18 cellular contexts compared by ENCODE assay signal in genomic region chr5:14444161-14444560, GRCh38.
DNase-seq lines count a peak whose midpoint lies in the region; ATAC-seq and TF ChIP-seq lines count a peak whose summit lies in the region.
"Had no signal": no experiment of that assay in that cellular context is flagged by ENCODE, and none has a peak within 500 bp of the region (broad histone marks: within the 10 kb centered on the region; RNA-seq: fewer than 3 reads in every experiment).

No MANE protein-coding gene starts in this region.

- CTCF ChIA-PET in MCF 10A (lab: Yijun Ruan, JAX) = interaction anchor here (0.7 kb wide), 1 partner anchor 1343 kb away, joined by 6 read pairs; no protein-coding TSS in a partner anchor
- CTCF ChIA-PET in mammary epithelial cell (lab: Charles Lee; ENCODE audit: low non-redundant PET) = no interaction called here

- in situ Hi-C loops in mammary epithelial cell (cut with MboI; ENCODE audit: low sequenced_read_pairs in 2 of 2) = no loop called here

- no peak overlapping the region for H2AFZ ChIP-seq in mammary epithelial cell (ENCODE audit: low read depth, low read length)

- H3K27me3 Mint-ChIP-seq in MCF 10A (ENCODE audit: insufficient read depth, unreplicated experiment) (no peaks in the 10 kb centered on the region), endodermal cell (ENCODE audit: insufficient read depth) (no peaks in the 10 kb centered on the region), type B pancreatic cell (no peaks in the 10 kb centered on the region)
- H3K27me3 Mint-ChIP-seq: activated naive CD8-positive, alpha-beta T cell treated with anti-CD3 and anti-CD28 coated beads, Interleukin-2, amount 50 U/mL, for 24 hours; stimulated activated naive CD8-positive, alpha-beta T cell treated with anti-CD3 and anti-CD28 coated beads, Interleukin-15, Interleukin-2, amounts not matched to agents 100 ng/mL and 50 ng/mL, for 24 hours had no signal

- H3K4me3 ChIP-seq in mammary epithelial cell (replicated peaks in 1 of 3; ENCODE audit: insufficient read depth in 1 of 3, low read depth in 2 of 3, low read length in 3 of 3) (no peak overlapping the region), endodermal cell (ENCODE audit: low read length) (no peak overlapping the region), mesodermal cell (ENCODE audit: extremely low read depth, insufficient read depth, low read length, poor library complexity, severe bottlenecking) (no peak overlapping the region)
- H3K4me3 ChIP-seq: A549 had no signal

- peaks cover 21% of the 10 kb centered on the region for H3K36me3 Mint-ChIP-seq in MCF 10A (ENCODE audit: insufficient read depth, unreplicated experiment)
- no peaks in the 10 kb centered on the region for H3K36me3 Mint-ChIP-seq in endodermal cell (ENCODE audit: low read depth)
- peaks cover 7% of the 10 kb centered on the region for H3K36me3 Mint-ChIP-seq in type B pancreatic cell
- H3K36me3 Mint-ChIP-seq: CD4-positive, CD25-positive, alpha-beta regulatory T cell had no signal

- intact Hi-C loops in MCF 10A (cut with micrococcal nuclease) (no loop called here), mammary epithelial cell (cut with micrococcal nuclease) (no loop called here)

- no peak overlapping the region for H3K4me2 ChIP-seq in mammary epithelial cell (ENCODE audit: insufficient read depth, low read depth, low read length)
- H3K4me2 ChIP-seq: A549 had no signal

- no peak for ATAC-seq in GM21526 (IDR thresholded peaks at IDR 0.05; ENCODE audit: low FRiP score, unreplicated experiment)
- ATAC-seq: A549; activated CD8-positive, alpha-beta T cell treated with anti-CD3 and anti-CD28 coated beads, Interleukin-2, amount 10 ng/mL, durations not matched to agents 7 days and 5 days; activated naive CD8-positive, alpha-beta T cell treated with anti-CD3 and anti-CD28 coated beads, Interleukin-2, amount 50 U/mL, for 24 hours; left cardiac atrium had no signal

- peaks cover 68% of the 10 kb centered on the region for H3K79me2 ChIP-seq in mammary epithelial cell (ENCODE audit: insufficient read depth, low read length)

- H3K27me3 ChIP-seq in mammary epithelial cell (ENCODE audit: insufficient read depth, low read length) (no peaks in the 10 kb centered on the region), endodermal cell (ENCODE audit: control insufficient read depth, insufficient read depth, low read length, poor library complexity, severe bottlenecking) (no peaks in the 10 kb centered on the region)

- BruUV-seq in MCF 10A (replicated peaks; lab: Mats Ljungman, UMichigan) = no TSS peak
- no TSS peak for BruUV-seq in mammary epithelial cell (replicated peaks; lab: Mats Ljungman, UMichigan)

- H3K4me1 ChIP-seq in mammary epithelial cell (ENCODE audit: insufficient read depth, low read length) = peaks cover 21% of the 10 kb centered on the region
- no peaks in the 10 kb centered on the region for H3K4me1 ChIP-seq in endodermal cell (ENCODE audit: control insufficient read depth, insufficient read depth, low read length)
- H3K4me1 ChIP-seq in mesodermal cell (ENCODE audit: control insufficient read depth, insufficient read depth, low read length, poor library complexity, severe bottlenecking) = peaks cover 61% of the 10 kb centered on the region

- TF ChIP-seq CTCF in MCF 10A (IDR thresholded peaks at IDR 0.05; ENCODE audit: unreplicated experiment) = no peak
- no peak for TF ChIP-seq CTCF in mammary epithelial cell (conservative IDR thresholded peaks at IDR 0.05 in 1 of 2, IDR thresholded peaks at IDR 0.05 in 1 of 2; ENCODE audit: extremely low read depth in 1 of 2, insufficient read depth in 1 of 2, low read depth in 1 of 2, low read length in 2 of 2)
- no peak for TF ChIP-seq CTCF in endodermal cell (conservative IDR thresholded peaks at IDR 0.05)
- no peak for TF ChIP-seq CTCF in type B pancreatic cell (conservative IDR thresholded peaks at IDR 0.05)
- TF ChIP-seq CTCF in GM20000 (IDR thresholded peaks at IDR 0.05; ENCODE audit: extremely low read depth, missing control alignments) = no peak

- H3K36me3 ChIP-seq in mammary epithelial cell (ENCODE audit: insufficient read depth, low read length) (peaks cover 8% of the 10 kb centered on the region), endodermal cell (ENCODE audit: control insufficient read depth, insufficient read depth, low read length) (peaks cover 4% of the 10 kb centered on the region), mesodermal cell (ENCODE audit: control insufficient read depth, insufficient read depth, low read length) (peaks cover 16% of the 10 kb centered on the region)

- POLR2A ChIA-PET in MCF 10A (lab: Yijun Ruan, JAX) = interaction anchor here (0.6 kb wide), 1 partner anchor 182 kb away, joined by 3 read pairs; no protein-coding TSS in a partner anchor

- WGBS in mammary epithelial cell (ENCODE audit: low coverage, missing lambda C conversion rate) = 59% methylated on average over 3 of the region's 3 CpGs
- 86 to 94% methylated on average over 3 of the region's 3 CpGs for WGBS in endodermal cell (ENCODE audit: insufficient coverage in 1 of 2, insufficient read length in 1 of 2), 2 experiments
- WGBS in mesodermal cell (ENCODE audit: insufficient coverage in 2 of 2), 2 experiments = no CpG with 5 or more reads among the region's 3 CpGs

- H3K4me3 Mint-ChIP-seq in MCF 10A (ENCODE audit: unreplicated experiment) (no peak overlapping the region), endodermal cell (no peak overlapping the region), type B pancreatic cell (peak overlapping the region; percentile 53)
- H3K4me3 Mint-ChIP-seq: activated CD8-positive, alpha-beta T cell treated with anti-CD3 and anti-CD28 coated beads, Interleukin-2, amount 10 ng/mL, durations not matched to agents 7 days and 5 days; activated naive CD8-positive, alpha-beta T cell treated with anti-CD3 and anti-CD28 coated beads, Interleukin-2, amount 50 U/mL, for 24 hours; activated T-helper 1 cell treated with anti-CD3 and anti-CD28 coated beads, Interleukin-12 subunit alpha, Interleukin-12 subunit beta, Interleukin-2, Interleukin-4 antibody, amounts not matched to agents 30 ng/mL and 10 ng/mL and 1 ng/mL, durations not matched to agents 14 hours and 24 hours and 36 hours; CD4-positive, CD25-positive, alpha-beta regulatory T cell; stimulated activated naive CD8-positive, alpha-beta T cell treated with anti-CD3 and anti-CD28 coated beads, Interleukin-15, Interleukin-2, amounts not matched to agents 100 ng/mL and 50 ng/mL, for 24 hours had no signal

- H3K9me3 Mint-ChIP-seq in MCF 10A (ENCODE audit: unreplicated experiment) = no peaks in the 10 kb centered on the region
- H3K9me3 Mint-ChIP-seq in endodermal cell = no peaks in the 10 kb centered on the region
- H3K9me3 Mint-ChIP-seq in type B pancreatic cell = no peaks in the 10 kb centered on the region
- H3K9me3 Mint-ChIP-seq: activated naive CD8-positive, alpha-beta T cell treated with anti-CD3 and anti-CD28 coated beads, Interleukin-2, amount 50 U/mL, for 24 hours; activated T-helper 1 cell treated with anti-CD3 and anti-CD28 coated beads, Interleukin-12 subunit alpha, Interleukin-12 subunit beta, Interleukin-2, Interleukin-4 antibody, amounts not matched to agents 30 ng/mL and 10 ng/mL and 1 ng/mL, durations not matched to agents 14 hours and 24 hours and 36 hours; CD4-positive, CD25-positive, alpha-beta regulatory T cell; stimulated activated naive CD8-positive, alpha-beta T cell treated with anti-CD3 and anti-CD28 coated beads, Interleukin-15, Interleukin-2, amounts not matched to agents 100 ng/mL and 50 ng/mL, for 24 hours had no signal

- H3K9ac ChIP-seq in mammary epithelial cell (ENCODE audit: insufficient read depth, low read length) (no peak overlapping the region), endodermal cell (ENCODE audit: extremely low read depth, low read length, poor library complexity, severe bottlenecking) (no peak overlapping the region)

- H4K20me1 ChIP-seq in mammary epithelial cell (ENCODE audit: insufficient read depth, low read length) = no peaks in the 10 kb centered on the region

- no peaks in the 10 kb centered on the region for H3K9me3 ChIP-seq in mammary epithelial cell (replicated peaks; ENCODE audit: insufficient read depth, low read length)
- no peaks in the 10 kb centered on the region for H3K9me3 ChIP-seq in endodermal cell (ENCODE audit: control insufficient read depth, low read length)
- H3K9me3 ChIP-seq in mesodermal cell (ENCODE audit: control insufficient read depth, low read length) = no peaks in the 10 kb centered on the region
- H3K9me3 ChIP-seq: A549 had no signal

- no peak overlapping the region for H3K27ac ChIP-seq in mammary epithelial cell (ENCODE audit: insufficient read depth, low read depth, low read length)
- H3K27ac ChIP-seq in endodermal cell (ENCODE audit: low read depth, low read length) = no peak overlapping the region
- peak overlapping the region; percentile 33 for H3K27ac ChIP-seq in mesodermal cell (ENCODE audit: low read depth, low read length, severe bottlenecking)
- H3K27ac ChIP-seq: A549 had no signal

- dilution Hi-C loops in mammary epithelial cell (cut with HindIII; ENCODE audit: low sequenced_read_pairs) = no loop called here

- H3K27ac Mint-ChIP-seq in MCF 10A (ENCODE audit: low read depth, unreplicated experiment) (peak overlapping the region; percentile 82), endodermal cell (peak overlapping the region; percentile 53), type B pancreatic cell (no peak overlapping the region)
- H3K27ac Mint-ChIP-seq: activated CD8-positive, alpha-beta T cell treated with anti-CD3 and anti-CD28 coated beads, Interleukin-2, amount 10 ng/mL, durations not matched to agents 7 days and 5 days; activated naive CD8-positive, alpha-beta T cell treated with anti-CD3 and anti-CD28 coated beads, Interleukin-2, amount 50 U/mL, for 24 hours; activated T-helper 1 cell treated with anti-CD3 and anti-CD28 coated beads, Interleukin-12 subunit alpha, Interleukin-12 subunit beta, Interleukin-2, Interleukin-4 antibody, amounts not matched to agents 30 ng/mL and 10 ng/mL and 1 ng/mL, durations not matched to agents 14 hours and 24 hours and 36 hours; CD4-positive, CD25-positive, alpha-beta regulatory T cell; stimulated activated naive CD8-positive, alpha-beta T cell treated with anti-CD3 and anti-CD28 coated beads, Interleukin-15, Interleukin-2, amounts not matched to agents 100 ng/mL and 50 ng/mL, for 24 hours had no signal

- peaks cover 4% of the 10 kb centered on the region for H3K4me1 Mint-ChIP-seq in MCF 10A (ENCODE audit: insufficient read depth, unreplicated experiment)
- peaks cover 13% of the 10 kb centered on the region for H3K4me1 Mint-ChIP-seq in endodermal cell
- peaks cover 79% of the 10 kb centered on the region for H3K4me1 Mint-ChIP-seq in type B pancreatic cell (ENCODE audit: unreplicated experiment)
- H3K4me1 Mint-ChIP-seq: activated naive CD8-positive, alpha-beta T cell treated with anti-CD3 and anti-CD28 coated beads, Interleukin-2, amount 50 U/mL, for 24 hours had no signal

- DNase-seq in MCF 10A (ENCODE audit: unreplicated experiment) (no peak), mammary epithelial cell (no peak), endodermal cell (no peak), type B pancreatic cell (ENCODE audit: extremely low spot score, unreplicated experiment) (no peak), GM20000 (ENCODE audit: low spot score) (no peak), NCI-H1694 (lab: John Stamatoyannopoulos, UW) (no peak)
- DNase-seq: activated CD8-positive, alpha-beta T cell treated with anti-CD3 and anti-CD28 coated beads, Interleukin-2, amount 10 ng/mL, durations not matched to agents 7 days and 5 days; activated naive CD8-positive, alpha-beta T cell treated with anti-CD3 and anti-CD28 coated beads, Interleukin-2, amount 50 U/mL, for 24 hours; CD4-positive, CD25-positive, alpha-beta regulatory T cell; DMS79 treated with DMSO at 0.1 percent for 48 hours; left cardiac atrium; NCI-H2171; NCI-H82 had no signal
